13 cellular contexts compared by ENCODE assay signal in the genomic region with DNA sequence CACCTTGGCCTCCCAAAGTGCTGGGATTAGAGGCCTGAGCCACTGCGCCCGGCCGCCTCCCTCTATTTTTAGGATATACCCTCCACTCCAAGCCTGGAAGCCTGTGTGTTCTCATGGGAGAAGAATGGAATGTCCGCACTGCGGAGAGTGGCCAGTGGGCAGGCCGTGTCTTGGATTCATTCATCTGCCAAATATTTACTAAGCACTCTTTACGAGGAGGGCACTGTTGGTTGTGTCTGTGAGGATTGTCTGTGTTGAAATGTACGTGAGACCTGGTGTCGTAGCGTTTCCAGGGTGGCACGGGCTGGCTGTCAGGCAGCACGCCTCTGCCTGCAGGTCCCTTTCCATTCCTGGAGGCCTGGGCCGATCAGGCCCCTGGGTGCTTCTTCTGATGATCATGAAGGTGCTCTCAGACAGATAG. TPM values are rescaled to one million over a fixed set of nuclear protein-coding genes. Genes with fewer than 3 reads are reported as not detected.
A peak's percentile ranks its signal among the peaks of the same experiment; 100 is the strongest.
DNase-seq lines count a peak whose midpoint lies in the region; ATAC-seq and TF ChIP-seq lines count a peak whose summit lies in the region.
"Had no signal": no experiment of that assay in that cellular context is flagged by ENCODE, and none has a peak within 500 bp of the region (broad histone marks: within the 10 kb centered on the region; RNA-seq: fewer than 3 reads in every experiment).

No MANE protein-coding gene starts in this region.

- H3K36me3 ChIP-seq in adipocyte (ENCODE audit: control insufficient read depth, insufficient read depth, low read length, severe bottlenecking) (peaks cover 80% of the 10 kb centered on the region), psoas muscle (ENCODE audit: insufficient read depth in 1 of 2, low read depth in 1 of 2) (peaks cover 4 to 74% of the 10 kb centered on the region in 2 donors)
- H3K36me3 ChIP-seq: neural progenitor cell had no signal

- peak overlapping the region; percentile 97 for H3K27ac ChIP-seq in psoas muscle
- H3K27ac ChIP-seq: HL-60, neural progenitor cell had no signal

- H3K4me3 ChIP-seq in adipocyte (ENCODE audit: low read length) (no peak overlapping the region), psoas muscle (peak overlapping the region; percentile 0)
- H3K4me3 ChIP-seq: neural progenitor cell, Peyer's patch had no signal

- DNase-seq in GM03348 (ENCODE audit: low spot score) = peak; percentile 78
- DNase-seq in adipocyte (ENCODE audit: low read depth) = peak; percentile 56
- peak; percentile 79 for DNase-seq in Right ventricle myocardium inferior (ENCODE audit: missing footprints)
- DNase-seq in psoas muscle = peak; percentile 61 to 81
- no peak for DNase-seq in H4 (ENCODE audit: low spot score)
- no peak for DNase-seq in retina
- no peak for DNase-seq in NCI-H2227 (lab: John Stamatoyannopoulos, UW; ENCODE audit: unreplicated experiment)
- no peak for DNase-seq in stimulated activated CD4-positive, alpha-beta T cell treated with anti-CD3 and anti-CD28 coated beads, Interleukin-2, amount 100 ng/mL, for 24 hours
- DNase-seq: MM.1S, Peyer's patch, T-helper 9 cell had no signal

- H3K9me3 ChIP-seq in adipocyte (ENCODE audit: control insufficient read depth, low read length) = no peaks in the 10 kb centered on the region
- no peaks in the 10 kb centered on the region for H3K9me3 ChIP-seq in psoas muscle
- H3K9me3 ChIP-seq: Peyer's patch had no signal

- ATAC-seq in Right ventricle myocardium inferior = peak; percentile 94
- ATAC-seq in psoas muscle = peak; percentile 90 to 97 (median 92)

- peaks cover 23% of the 10 kb centered on the region for H3K4me1 ChIP-seq in adipocyte (ENCODE audit: control insufficient read depth, insufficient read depth, low read length)
- H3K4me1 ChIP-seq in psoas muscle = peaks cover 52% of the 10 kb centered on the region
- H3K4me1 ChIP-seq: neural progenitor cell, Peyer's patch had no signal

- no peaks in the 10 kb centered on the region for H3K27me3 ChIP-seq in adipocyte (replicated peaks; ENCODE audit: control insufficient read depth, insufficient read depth, low read length)
- H3K27me3 ChIP-seq in psoas muscle (ENCODE audit: insufficient read depth in 3 of 3, low read length in 2 of 3) = no peaks in the 10 kb centered on the region
- H3K27me3 ChIP-seq: neural progenitor cell, Peyer's patch had no signal

- intact Hi-C loops in Right ventricle myocardium inferior (cut with DNase I) = no loop called here
- intact Hi-C loops in psoas muscle (cut with DNase I) = no loop called here

- H3K9ac ChIP-seq in adipocyte (ENCODE audit: low read length) = no peak overlapping the region
- H3K9ac ChIP-seq: neural progenitor cell had no signal

- WGBS in psoas muscle, 3 donors = 15 to 33% (median 18%) methylated on average over 13 of the region's 13 CpGs

- TF ChIP-seq CTCF in psoas muscle (IDR thresholded peaks at IDR 0.05) = no peak

RNA-seq across cellular contexts. Expression of a gene that starts 19.2 kb away (rescaled TPM):
- total RNA-seq in Right ventricle myocardium inferior (16.7 TPM), psoas muscle (10 to 100 TPM; 15.0 to 24.2 (median 20.3) TPM)
- polyA plus RNA-seq in psoas muscle = 10 to 100 TPM; 10.2 to 16.3 (median 15.5) TPM
- 20.4 and 27.5 TPM in 2 replicates for total RNA-seq in H4 (2014; rRNA removed; shearing (Covaris generic))

RNA-seq across cellular contexts. Expression of a gene that starts 37.8 kb away (rescaled TPM):
- total RNA-seq in Right ventricle myocardium inferior (12.2 TPM), psoas muscle (10 to 100 TPM in 3 of 4 donors, 1 to 10 TPM in 1; 8.5 to 43.5 (median 23.6) TPM)
- polyA plus RNA-seq in psoas muscle = 10 to 100 TPM in 1 of 3 donors, 1 to 10 TPM in 2; 5.3 to 24.4 (median 7.5) TPM
- total RNA-seq in H4 (2014; rRNA removed; shearing (Covaris generic)) = 29.2 and 43.0 TPM in 2 replicates

Comparison
In these comparisons a context has a peak if more than half of its experiments do, and no peak if none do; other contexts are left out.
1. DNase-seq: peak in GM03348 (single experiment), adipocyte (single experiment), Right ventricle myocardium inferior (single experiment) and psoas muscle (2 of 2); none in H4 (single experiment), retina (single experiment), NCI-H2227 (single experiment) and stimulated activated CD4-positive, alpha-beta T cell treated with anti-CD3 and anti-CD28 coated beads, Interleukin-2, amount 100 ng/mL, for 24 hours (0 of 2).